8 cellular contexts compared by ENCODE assay signal in genomic region chr7:106110885-106111670, GRCh38. TPM values are rescaled to one million over a fixed set of nuclear protein-coding genes. Genes with fewer than 3 reads are reported as not detected.
DNase-seq lines count a peak whose midpoint lies in the region; ATAC-seq, FAIRE-seq and TF ChIP-seq lines count a peak whose summit lies in the region.

No MANE protein-coding gene starts in this region.

- H3K4me2 ChIP-seq in keratinocyte (ENCODE audit: control insufficient read depth, extremely low read depth, insufficient read depth, low read depth, low read length): peak overlapping the region; percentile 73

- ATAC-seq in GM21619 (IDR thresholded peaks at IDR 0.05; ENCODE audit: unreplicated experiment): no peak
- no peak for ATAC-seq in HG02588 (IDR thresholded peaks at IDR 0.05; ENCODE audit: unreplicated experiment)

- H4K20me1 ChIP-seq in keratinocyte (ENCODE audit: control insufficient read depth, extremely low read depth, insufficient read depth, low read length): peaks cover 12% of the 10 kb centered on the region

- peaks cover 58% of the 10 kb centered on the region for H3K79me2 ChIP-seq in keratinocyte (ENCODE audit: control insufficient read depth, insufficient read depth, low read length)

- no peak for TF ChIP-seq CTCF in keratinocyte (optimal IDR thresholded peaks at IDR 0.05 in 1 of 3, IDR thresholded peaks at IDR 0.05 in 1 of 3, conservative IDR thresholded peaks at IDR 0.05 in 1 of 3; ENCODE audit: extremely low read depth in 1 of 3, insufficient read depth in 2 of 3, low read length in 3 of 3)

- H3K4me1 ChIP-seq in keratinocyte (ENCODE audit: control insufficient read depth, extremely low read depth, insufficient read depth, low read length) (peaks cover 22% of the 10 kb centered on the region), subcutaneous abdominal adipose tissue (ENCODE audit: control insufficient read depth in 5 of 5, insufficient read depth in 5 of 5, low read length in 5 of 5) (peaks cover 0 to 48% (median 36%) of the 10 kb centered on the region in 5 donors)

- peaks cover 0 to 10% of the 10 kb centered on the region in 2 experiments for H3K36me3 ChIP-seq in keratinocyte (ENCODE audit: control insufficient read depth in 2 of 2, extremely low read depth in 1 of 2, insufficient read depth in 2 of 2, low read length in 2 of 2)
- H3K36me3 ChIP-seq in subcutaneous abdominal adipose tissue (ENCODE audit: control insufficient read depth in 5 of 5, insufficient read depth in 5 of 5, low read length in 5 of 5): no peaks in the 10 kb centered on the region

- no peaks in the 10 kb centered on the region for H3K9me3 ChIP-seq in keratinocyte (ENCODE audit: control insufficient read depth, low read depth, low read length)
- no peaks in the 10 kb centered on the region for H3K9me3 ChIP-seq in subcutaneous abdominal adipose tissue (ENCODE audit: control insufficient read depth in 5 of 5, low read length in 5 of 5)

- H3K27ac ChIP-seq in keratinocyte (ENCODE audit: control insufficient read depth, insufficient read depth, low read length) (peak overlapping the region; percentile 90), subcutaneous abdominal adipose tissue (ENCODE audit: low read depth, low read length) (peak overlapping the region; percentile 96)

- H2AFZ ChIP-seq in keratinocyte (ENCODE audit: control insufficient read depth, low read length): peak overlapping the region; percentile 44

- no peaks in the 10 kb centered on the region for H3K27me3 ChIP-seq in keratinocyte (ENCODE audit: control insufficient read depth, extremely low read depth, insufficient read depth, low read length)
- H3K27me3 ChIP-seq in subcutaneous abdominal adipose tissue (ENCODE audit: control insufficient read depth in 5 of 5, insufficient read depth in 4 of 5, low read length in 5 of 5): no peaks in the 10 kb centered on the region

- dilution Hi-C loops in keratinocyte (cut with MboI; ENCODE audit: extremely low pct_ligation_motif_present, low sequenced_read_pairs): no loop called here

- DNase-seq in DMS114 treated with DMSO at 0.1 percent for 48 hours (lab: John Stamatoyannopoulos, UW; ENCODE audit: unreplicated experiment): peak; percentile 9
- DNase-seq in LHCN-M2 (ENCODE audit: low read depth): peak; percentile 26
- DNase-seq in amniotic epithelial cell (ENCODE audit: low read depth): peak; percentile 42
- DNase-seq in keratinocyte (ENCODE audit: low read depth, low spot score): no peak
- DNase-seq in 8988T: no peak

- peak; percentile 61 for FAIRE-seq in keratinocyte (lab: Jason Lieb, UNC)

- H3K9me1 ChIP-seq in keratinocyte (ENCODE audit: control insufficient read depth, extremely low read depth, insufficient read depth, low read length): no peaks in the 10 kb centered on the region

- H3K4me3 ChIP-seq in keratinocyte (ENCODE audit: control insufficient read depth in 2 of 3, extremely low read depth in 1 of 3, insufficient read depth in 2 of 3, low read depth in 1 of 3, low read length in 3 of 3) (peak overlapping the region; percentile 69 to 98 (median 78)), subcutaneous abdominal adipose tissue (ENCODE audit: low read depth in 1 of 5, low read length in 5 of 5) (peak overlapping the region; percentile 79 to 87 (median 84))

- peak overlapping the region; percentile 93 for H3K9ac ChIP-seq in keratinocyte (ENCODE audit: control insufficient read depth, extremely low read depth, insufficient read depth, low read length)
- peak overlapping the region; percentile 92 to 97 (median 95) for H3K9ac ChIP-seq in subcutaneous abdominal adipose tissue (ENCODE audit: low read length in 5 of 5)

RNA-seq across cellular contexts. Expression of gene SYPL1, which starts 1.0 kb away (rescaled TPM):
- 79.5 and 88.1 TPM in 2 replicates for total RNA-seq in LHCN-M2 (2014; rRNA removed)
- polyA plus RNA-seq in LHCN-M2 (2012): 74.4 TPM
- 152 to 254 TPM (median 169 TPM) in 3 replicates for polyA plus RNA-seq in keratinocyte
- polyA plus RNA-seq in keratinocyte (2011; ENCODE audit: low read depth): 23.2 TPM
- polyA plus RNA-seq in keratinocyte (2011; cell fraction: cytosol; rRNA removed): 84.0 and 178 TPM in 2 replicates
- polyA plus RNA-seq in keratinocyte (2011; cell fraction: nucleus; rRNA removed): 192 and 248 TPM in 2 replicates
- 104 and 146 TPM in 2 replicates for polyA plus RNA-seq in keratinocyte (2012; ENCODE audit: low replicate concordance)
- polyA minus RNA-seq in keratinocyte: 60.7 to 198 TPM (median 188 TPM) in 3 replicates
- 101 TPM for polyA minus RNA-seq in keratinocyte (2011; cell fraction: cytosol; rRNA and poly(A)+ RNA removed)
- 91.1 and 162 TPM in 2 replicates for polyA minus RNA-seq in keratinocyte (2011; cell fraction: nucleus; rRNA and poly(A)+ RNA removed)

Comparison
In these comparisons a context has a peak if more than half of its experiments do, and no peak if none do; other contexts are left out.
1. DNase-seq: peak in DMS114 treated with DMSO at 0.1 percent for 48 hours (single experiment), LHCN-M2 (single experiment) and amniotic epithelial cell (single experiment); none in keratinocyte (single experiment) and 8988T (single experiment).